ENCODE assay signal across 8 cellular contexts in the genomic region with DNA sequence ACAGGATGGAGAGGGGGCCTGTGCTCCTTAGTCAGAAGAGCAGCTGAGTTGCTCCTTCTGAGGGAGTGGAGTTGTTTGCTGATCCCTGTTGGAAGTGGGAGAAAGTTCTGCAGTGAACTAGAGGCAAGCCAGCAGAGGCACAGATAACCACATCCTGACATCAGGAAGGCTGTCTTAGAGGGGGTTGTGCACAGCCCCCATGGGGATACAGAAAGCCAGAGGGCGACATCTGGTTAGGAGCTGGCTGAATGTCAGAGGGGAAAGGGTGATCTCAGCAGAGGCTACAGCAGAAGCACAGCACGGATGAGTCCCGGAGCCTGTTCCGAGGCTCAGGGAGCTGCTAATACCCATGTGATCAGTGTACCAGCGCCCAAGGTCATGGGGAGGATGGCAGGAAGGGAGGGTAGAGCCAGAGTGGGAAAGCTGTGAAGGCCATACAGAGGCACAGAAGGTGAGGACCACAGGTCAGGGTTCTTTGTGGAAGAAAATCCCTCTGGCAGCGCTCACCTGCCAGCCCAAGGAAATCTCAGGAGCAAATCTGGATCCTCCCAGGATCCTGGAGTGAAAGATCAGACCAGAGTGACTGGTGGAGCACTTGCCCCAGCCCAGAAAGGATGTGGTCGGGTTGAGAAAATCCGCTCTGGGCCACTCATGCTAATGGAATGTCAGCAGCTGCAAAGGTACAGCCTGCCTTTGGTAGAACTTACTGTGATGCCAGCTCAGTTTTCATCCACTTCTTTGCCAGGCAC.
DNase-seq lines count a peak whose midpoint lies in the region; TF ChIP-seq lines count a peak whose summit lies in the region.

No MANE protein-coding gene starts in this region.

- peak overlapping the region; percentile 6 for H3K9ac ChIP-seq in NT2/D1 (ENCODE audit: insufficient read length, low read depth)

- peaks cover 44% of the 10 kb centered on the region for H3K36me3 ChIP-seq in NT2/D1 (ENCODE audit: insufficient read depth, insufficient read length, low read length)
- peaks cover 47% of the 10 kb centered on the region for H3K36me3 ChIP-seq in CD4-positive, alpha-beta memory T cell (ENCODE audit: insufficient read depth, low read length)

- POLR2A ChIA-PET in CD4-positive, alpha-beta memory T cell (lab: Charles Lee; ENCODE audit: partially characterized antibody) = no interaction called here

- no peaks in the 10 kb centered on the region for H3K27me3 ChIP-seq in NT2/D1 (ENCODE audit: insufficient read depth, insufficient read length)
- H3K27me3 ChIP-seq in CD4-positive, alpha-beta memory T cell (ENCODE audit: insufficient read depth, low read length) = no peaks in the 10 kb centered on the region

- H3K4me1 Mint-ChIP-seq in immature natural killer cell = peaks cover 7 to 20% of the 10 kb centered on the region in 2 donors
- H3K4me1 Mint-ChIP-seq in CD4-positive, alpha-beta memory T cell = peaks cover 3 to 11% (median 7%) of the 10 kb centered on the region in 4 donors

- intact Hi-C loops in CD4-positive, alpha-beta memory T cell (cut with micrococcal nuclease) = no loop called here

- TF ChIP-seq CTCF in epithelial cell of esophagus (IDR thresholded peaks at IDR 0.05; ENCODE audit: insufficient read depth, low read depth, low read length, missing control alignments) = no peak

- peaks cover 5 to 21% (median 5%) of the 10 kb centered on the region in 3 donors for H3K36me3 Mint-ChIP-seq in immature natural killer cell
- H3K36me3 Mint-ChIP-seq in CD4-positive, alpha-beta memory T cell = peaks cover 32 to 72% of the 10 kb centered on the region in 2 donors

- no peak overlapping the region for H3K4me3 Mint-ChIP-seq in immature natural killer cell
- no peak overlapping the region for H3K4me3 Mint-ChIP-seq in CD4-positive, alpha-beta memory T cell

- no peaks in the 10 kb centered on the region for H3K9me3 Mint-ChIP-seq in immature natural killer cell
- H3K9me3 Mint-ChIP-seq in CD4-positive, alpha-beta memory T cell = no peaks in the 10 kb centered on the region

- CTCF ChIA-PET in CD4-positive, alpha-beta memory T cell (lab: Charles Lee; ENCODE audit: partially characterized antibody) = no interaction called here

- peak overlapping the region in 1 of 6 donors; percentile 56 for H3K27ac Mint-ChIP-seq in immature natural killer cell
- peak overlapping the region in 3 of 7 donors; percentile 36 to 50 (median 43) for H3K27ac Mint-ChIP-seq in CD4-positive, alpha-beta memory T cell

- DNase-seq in EH (ENCODE audit: low read depth) (peak; percentile 97), NT2/D1 (ENCODE audit: low read depth, low spot score) (no peak), epithelial cell of esophagus (ENCODE audit: low read depth) (peak; percentile 94), myocyte (ENCODE audit: low read depth) (peak; percentile 98), immature natural killer cell (no peak), AML-193 (lab: John Stamatoyannopoulos, UW) (no peak), activated gamma-delta T cell (lab: John Stamatoyannopoulos, UW) (no peak)
- DNase-seq in CD4-positive, alpha-beta memory T cell = no peak

- H3K27me3 Mint-ChIP-seq in immature natural killer cell (ENCODE audit: low read depth in 3 of 3) = peaks cover 0 to 1% (median 0%) of the 10 kb centered on the region in 3 donors
- no peaks in the 10 kb centered on the region for H3K27me3 Mint-ChIP-seq in CD4-positive, alpha-beta memory T cell

- H3K9me3 ChIP-seq in NT2/D1 (ENCODE audit: insufficient read depth, low read length) = no peaks in the 10 kb centered on the region
- H3K9me3 ChIP-seq in CD4-positive, alpha-beta memory T cell (ENCODE audit: control insufficient read depth in 1 of 2, low read length in 2 of 2) = no peaks in the 10 kb centered on the region

- no peak overlapping the region for H3K27ac ChIP-seq in CD4-positive, alpha-beta memory T cell (ENCODE audit: low read depth, low read length)

- peaks cover 16% of the 10 kb centered on the region for H3K4me1 ChIP-seq in NT2/D1 (ENCODE audit: insufficient read depth, insufficient read length)
- no peaks in the 10 kb centered on the region for H3K4me1 ChIP-seq in CD4-positive, alpha-beta memory T cell (ENCODE audit: insufficient read depth, low read length)

- H3K4me3 ChIP-seq in NT2/D1 (ENCODE audit: insufficient read length, low read depth) (no peak overlapping the region), epithelial cell of esophagus (ENCODE audit: low read length) (no peak overlapping the region)
- no peak overlapping the region for H3K4me3 ChIP-seq in CD4-positive, alpha-beta memory T cell (ENCODE audit: low read length in 2 of 2)

Comparison
In these comparisons a context has a peak if more than half of its experiments do, and no peak if none do; other contexts are left out.
1. DNase-seq: peak in EH (single experiment), epithelial cell of esophagus (single experiment) and myocyte (single experiment); none in NT2/D1 (single experiment), immature natural killer cell (0 of 3), CD4-positive, alpha-beta memory T cell (0 of 5), AML-193 (0 of 2) and activated gamma-delta T cell (single experiment).